In the genomic region with DNA sequence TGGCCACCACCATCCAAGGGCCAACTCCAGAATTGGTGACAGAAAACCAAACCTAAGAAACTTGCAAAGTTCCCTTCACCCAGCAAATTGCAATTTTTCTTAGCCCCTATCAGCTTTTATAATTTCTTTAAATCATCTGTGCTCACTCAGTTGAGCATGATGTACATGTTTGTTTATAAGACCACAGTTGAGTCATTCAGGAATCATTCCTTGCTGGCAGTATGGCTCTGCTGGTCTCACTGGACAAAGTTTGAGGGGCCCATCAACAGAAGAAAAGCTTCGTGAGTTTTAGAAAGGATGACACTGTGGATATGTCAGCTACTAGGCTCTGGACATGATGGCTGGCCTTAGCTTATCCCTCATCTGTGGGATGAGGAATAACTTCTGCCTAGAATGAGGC, we compare ENCODE assay signal across 33 cellular contexts. TPM values are rescaled to one million over a fixed set of nuclear protein-coding genes. Genes with fewer than 3 reads are reported as not detected.
"Had no signal": no experiment of that assay in that cellular context is flagged by ENCODE, and none has a peak within 500 bp of the region (broad histone marks: within the 10 kb centered on the region; RNA-seq: fewer than 3 reads in every experiment).

No MANE protein-coding gene starts in this region.

- DNase-seq: activated CD4-positive, alpha-beta memory T cell treated with anti-CD3 and anti-CD28 coated beads, Interleukin-2, amount 10 ng/mL, durations not matched to agents 7 days and 5 days; activated CD4-positive, alpha-beta T cell treated with anti-CD3 and anti-CD28 coated beads for 36 hours; activated CD4-positive, alpha-beta T cell treated with anti-CD3 and anti-CD28 coated beads, Interleukin-2, amount 10 ng/mL, durations not matched to agents 24 days and 14 days; activated CD4-positive, alpha-beta T cell treated with anti-CD3 and anti-CD28 coated beads, Interleukin-2, amount 50 U/mL, for 4 hours; activated CD4-positive, CD25-positive, alpha-beta regulatory T cell; activated CD4-positive, CD25-positive, alpha-beta regulatory T cell treated with anti-CD3 and anti-CD28 coated beads, Interleukin-2, amount 50 U/mL, for 72 hours; activated CD8-positive, alpha-beta memory T cell treated with anti-CD3 and anti-CD28 coated beads, Interleukin-2, amount 50 U/mL, for 48 hours; activated gamma-delta T cell; activated naive CD4-positive, alpha-beta T cell; activated naive CD4-positive, alpha-beta T cell treated with anti-CD3 and anti-CD28 coated beads, Interleukin-2, amount 50 U/mL, for 16 hours; activated T-cell treated with anti-CD3 and anti-CD28 coated beads for 4 hours; activated T-cell treated with anti-CD3 and anti-CD28 coated beads, Interleukin-2, amount 50 U/mL, for 24 hours; activated T-cell treated with anti-CD3 and anti-CD28 coated beads, Interleukin-2, amount 50 U/mL, for 72 hours; adrenal gland; amygdala; aorta; body of pancreas; caudate nucleus; cortex of kidney; dermis blood vessel endothelial cell; effector CD4-positive, alpha-beta T cell; effector memory CD8-positive, alpha-beta T cell; erythroblast; foreskin keratinocyte; gastrocnemius medialis; glutamatergic neuron; heart left ventricle; T-helper 1 cell; T-helper 17 cell; T1000 had no signal

- H3K36me3 ChIP-seq: adrenal gland, esophagus muscularis mucosa, gastrocnemius medialis, heart left ventricle had no signal

- H3K4me3 ChIP-seq: adrenal gland, body of pancreas, esophagus muscularis mucosa, gastrocnemius medialis, heart left ventricle had no signal

- H3K27me3 ChIP-seq: body of pancreas had no signal

- H3K9me3 ChIP-seq: adrenal gland, body of pancreas, esophagus muscularis mucosa, gastrocnemius medialis, heart left ventricle had no signal

- ATAC-seq: activated CD4-positive, alpha-beta T cell treated with anti-CD3 and anti-CD28 coated beads for 36 hours; activated T-cell treated with anti-CD3 and anti-CD28 coated beads, Interleukin-2, amount 50 U/mL, for 72 hours; body of pancreas; effector memory CD8-positive, alpha-beta T cell; foreskin keratinocyte; gastrocnemius medialis; heart left ventricle; T-helper 17 cell had no signal

- H3K27ac ChIP-seq: adrenal gland, body of pancreas, esophagus muscularis mucosa, foreskin keratinocyte, gastrocnemius medialis, heart left ventricle had no signal

- H3K4me1 ChIP-seq: adrenal gland, body of pancreas, foreskin keratinocyte, gastrocnemius medialis had no signal

- FAIRE-seq: colon had no signal

RNA-seq across cellular contexts. Expression of gene TRPC5, which starts 4.0 kb away (rescaled TPM):
- total RNA-seq: activated CD4-positive, alpha-beta memory T cell treated with anti-CD3 and anti-CD28 coated beads, Interleukin-2, amount 10 ng/mL, durations not matched to agents 7 days and 5 days; activated CD4-positive, alpha-beta T cell treated with anti-CD3 and anti-CD28 coated beads for 36 hours; activated CD4-positive, alpha-beta T cell treated with anti-CD3 and anti-CD28 coated beads, Interleukin-2, amount 10 ng/mL, durations not matched to agents 24 days and 14 days; activated T-cell treated with anti-CD3 and anti-CD28 coated beads, Interleukin-2, amount 50 U/mL, for 72 hours; aorta; chondrocyte; dermis blood vessel endothelial cell; gastrocnemius medialis; heart left ventricle; T-helper 17 cell had no signal
- polyA plus RNA-seq: aorta, foreskin keratinocyte, heart left ventricle had no signal

RNA-seq across cellular contexts. Expression of gene RTL4, which starts 4.2 kb away (rescaled TPM):
- total RNA-seq: activated CD4-positive, alpha-beta memory T cell treated with anti-CD3 and anti-CD28 coated beads, Interleukin-2, amount 10 ng/mL, durations not matched to agents 7 days and 5 days; activated CD4-positive, alpha-beta T cell treated with anti-CD3 and anti-CD28 coated beads for 36 hours; activated CD4-positive, alpha-beta T cell treated with anti-CD3 and anti-CD28 coated beads, Interleukin-2, amount 10 ng/mL, durations not matched to agents 24 days and 14 days; activated T-cell treated with anti-CD3 and anti-CD28 coated beads, Interleukin-2, amount 50 U/mL, for 72 hours; adrenal gland; aorta; chondrocyte; dermis blood vessel endothelial cell; esophagus muscularis mucosa; foreskin keratinocyte; gastrocnemius medialis; heart left ventricle; T-helper 17 cell had no signal
- polyA plus RNA-seq: adrenal gland, aorta, foreskin keratinocyte, heart left ventricle had no signal
